Comparison of ENCODE assay signal across 17 cellular contexts in the genomic region with DNA sequence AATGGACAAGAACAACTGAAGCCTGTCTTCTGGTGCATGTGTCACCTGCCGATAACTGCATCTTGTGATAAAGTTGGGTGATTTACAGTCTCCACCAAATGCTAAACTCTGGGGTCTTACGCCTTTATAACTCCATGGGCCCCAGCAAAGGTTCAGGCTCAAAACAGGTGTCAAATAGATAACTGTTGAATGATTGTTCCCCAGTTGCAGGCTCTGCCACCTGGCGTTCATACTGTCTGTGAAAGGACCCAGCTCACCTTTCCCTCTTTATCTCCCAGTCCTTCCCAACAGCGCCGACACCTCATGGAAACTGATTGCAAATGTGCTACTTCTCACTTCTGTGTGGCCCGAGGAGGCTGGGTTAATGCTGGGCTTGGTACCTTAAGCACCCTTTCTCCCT.
"Had no signal": no experiment of that assay in that cellular context is flagged by ENCODE, and none has a peak within 500 bp of the region (broad histone marks: within the 10 kb centered on the region; RNA-seq: fewer than 3 reads in every experiment).

No MANE protein-coding gene starts in this region.

- H3K9me3 ChIP-seq: pancreas, transverse colon had no signal

- H3K9ac ChIP-seq: neural progenitor cell had no signal

- H3K27me3 Mint-ChIP-seq: activated CD4-positive, alpha-beta memory T cell treated with anti-CD3 and anti-CD28 coated beads, Interleukin-2, amount 10 ng/mL, durations not matched to agents 7 days and 5 days; activated T-helper 17 cell treated with anti-CD3 and anti-CD28 coated beads, Interleukin-2, amount 50 U/mL, for 72 hours; brain; dendritic cell treated with granulocyte-macrophage colony-stimulating factor and Interleukin-4, amounts not matched to agents 40 ng/mL and 50 ng/mL, for 4 days had no signal

- H3K4me3 ChIP-seq: neural progenitor cell, pancreas, transverse colon had no signal

- H3K36me3 ChIP-seq: neural progenitor cell had no signal

- H3K27me3 ChIP-seq: neural progenitor cell, pancreas, transverse colon had no signal

- H3K27ac Mint-ChIP-seq: activated CD4-positive, alpha-beta memory T cell treated with anti-CD3 and anti-CD28 coated beads, Interleukin-2, amount 10 ng/mL, durations not matched to agents 7 days and 5 days; activated T-helper 17 cell treated with anti-CD3 and anti-CD28 coated beads, Interleukin-2, amount 50 U/mL, for 72 hours; mesothelial cell of epicardium; neural progenitor cell had no signal

- H3K27ac ChIP-seq: neural progenitor cell, pancreas, transverse colon had no signal

- H3K9me3 Mint-ChIP-seq: activated CD4-positive, alpha-beta memory T cell treated with anti-CD3 and anti-CD28 coated beads, Interleukin-2, amount 10 ng/mL, durations not matched to agents 7 days and 5 days; activated T-helper 17 cell treated with anti-CD3 and anti-CD28 coated beads, Interleukin-2, amount 50 U/mL, for 72 hours; brain; dendritic cell treated with granulocyte-macrophage colony-stimulating factor and Interleukin-4, amounts not matched to agents 40 ng/mL and 50 ng/mL, for 4 days; mesothelial cell of epicardium; neural progenitor cell had no signal

- ATAC-seq: activated T-helper 17 cell treated with anti-CD3 and anti-CD28 coated beads, Interleukin-2, amount 50 U/mL, for 72 hours; pancreas had no signal

- H3K4me1 ChIP-seq: pancreas, transverse colon had no signal

- H3K4me1 Mint-ChIP-seq: activated CD4-positive, alpha-beta memory T cell treated with anti-CD3 and anti-CD28 coated beads, Interleukin-2, amount 10 ng/mL, durations not matched to agents 7 days and 5 days; activated T-helper 17 cell treated with anti-CD3 and anti-CD28 coated beads, Interleukin-2, amount 50 U/mL, for 72 hours; neural progenitor cell had no signal

- DNase-seq: activated CD4-positive, alpha-beta memory T cell treated with anti-CD3 and anti-CD28 coated beads, Interleukin-2, amount 10 ng/mL, durations not matched to agents 7 days and 5 days; activated CD4-positive, alpha-beta T cell treated with anti-CD3 and anti-CD28 coated beads for 1 hour; activated CD8-positive, alpha-beta memory T cell treated with anti-CD3 and anti-CD28 coated beads, Interleukin-2, amount 50 U/mL, for 48 hours; activated naive CD4-positive, alpha-beta T cell treated with anti-CD3 and anti-CD28 coated beads, Interleukin-2, amount 50 U/mL, for 16 hours; amniotic stem cell; hypothalamus; pancreas; retina; stimulated activated CD4-positive, alpha-beta T cell treated with anti-CD3 and anti-CD28 coated beads, Interleukin-15, amount 100 ng/mL, for 24 hours; stimulated activated CD4-positive, alpha-beta T cell treated with anti-CD3 and anti-CD28 coated beads, Interleukin-4, amount 100 ng/mL, for 24 hours; SW 1271; transverse colon had no signal

- H3K4me3 Mint-ChIP-seq: activated CD4-positive, alpha-beta memory T cell treated with anti-CD3 and anti-CD28 coated beads, Interleukin-2, amount 10 ng/mL, durations not matched to agents 7 days and 5 days; activated T-helper 17 cell treated with anti-CD3 and anti-CD28 coated beads, Interleukin-2, amount 50 U/mL, for 72 hours; brain; dendritic cell treated with granulocyte-macrophage colony-stimulating factor and Interleukin-4, amounts not matched to agents 40 ng/mL and 50 ng/mL, for 4 days; mesothelial cell of epicardium; neural progenitor cell had no signal
